In the genomic region with DNA sequence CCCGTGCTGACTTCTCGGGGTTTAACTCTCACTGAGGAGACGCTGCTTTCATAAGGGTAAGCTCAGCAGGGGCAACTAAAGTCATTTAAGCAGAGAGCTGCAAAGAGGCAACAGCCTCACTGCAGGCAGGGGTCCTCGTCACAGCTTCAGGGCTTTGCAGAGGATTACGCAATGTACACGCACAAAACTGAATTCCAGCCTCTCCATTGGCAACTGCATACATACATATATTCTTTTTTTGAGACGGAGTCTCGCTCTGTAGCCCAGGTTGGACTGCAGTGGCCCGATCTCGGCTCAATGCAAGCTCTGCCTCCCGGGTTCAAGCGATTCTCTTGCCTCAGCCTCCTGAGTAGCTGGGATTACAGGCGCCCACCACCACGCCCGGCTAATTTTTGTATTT, we compare ENCODE assay signal across 1 cellular context.
A peak's percentile ranks its signal among the peaks of the same experiment; 100 is the strongest.
TF ChIP-seq lines count a peak whose summit lies in the region.

No MANE protein-coding gene starts in this region.

TF ChIP-seq in HepG2, 621 proteins besides CTCF, POLR2A, EP300 and RAD21 (continued from another document and continues in another):
- TF ChIP-seq MAF1 (CRISPR knock-in tag; IDR thresholded peaks at IDR 0.05; ENCODE audit: borderline replicate concordance) (no peak), ERF (CRISPR knock-in tag; IDR thresholded peaks at IDR 0.05) (0 out of 2 replicates have a peak, but pooled peaks have one; percentile 20), ZNF570 (CRISPR knock-in tag; IDR thresholded peaks at IDR 0.05; ENCODE audit: borderline replicate concordance) (no peak), ZNF44 (CRISPR knock-in tag; IDR thresholded peaks at IDR 0.05) (no peak), RFXANK (CRISPR knock-in tag; IDR thresholded peaks at IDR 0.05) (no peak), ZNF337 (CRISPR knock-in tag; IDR thresholded peaks at IDR 0.05; ENCODE audit: borderline replicate concordance, low read depth) (no peak), ZFP36 (IDR thresholded peaks at IDR 0.05; ENCODE audit: borderline replicate concordance, low read depth, low read length, partially characterized antibody) (no peak), FOXK1 (CRISPR knock-in tag; IDR thresholded peaks at IDR 0.05; ENCODE audit: borderline replicate concordance, low read depth) (peak; percentile 24; the same call in 1 of the 2 replicates), ZNF207 (IDR thresholded peaks at IDR 0.05; ENCODE audit: borderline replicate concordance) (no peak), ISL2 (CRISPR knock-in tag; IDR thresholded peaks at IDR 0.05) (no peak), ZFP1 (CRISPR knock-in tag; IDR thresholded peaks at IDR 0.05) (no peak), THYN1 (CRISPR knock-in tag; IDR thresholded peaks at IDR 0.05; ENCODE audit: borderline replicate concordance, low read depth) (no peak), BORCS8-MEF2B (CRISPR knock-in tag; IDR thresholded peaks at IDR 0.05) (no peak), CEBPG (CRISPR knock-in tag; IDR thresholded peaks at IDR 0.05) (peak; percentile 99), SP1 (IDR thresholded peaks at IDR 0.05) (no peak), SP1 (CRISPR knock-in tag; IDR thresholded peaks at IDR 0.05) (no peak), ZNF749 (CRISPR knock-in tag; IDR thresholded peaks at IDR 0.05; ENCODE audit: borderline replicate concordance) (no peak), KMT2A (CRISPR knock-in tag; IDR thresholded peaks at IDR 0.05) (0 out of 2 replicates have a peak, but pooled peaks have one; percentile 53), SMC3 (IDR thresholded peaks at IDR 0.05; ENCODE audit: low read length) (peak; percentile 60), ZBTB7B (CRISPR knock-in tag; IDR thresholded peaks at IDR 0.05) (peak; percentile 83; the same call in 1 of the 2 replicates), GATA4 (IDR thresholded peaks at IDR 0.05; ENCODE audit: borderline replicate concordance, low read depth) (no peak), ZNF136 (CRISPR knock-in tag; IDR thresholded peaks at IDR 0.05; ENCODE audit: low read depth) (no peak), ZFAT (CRISPR knock-in tag; conservative IDR thresholded peaks at IDR 0.05) (no peak), FOXK2 (IDR thresholded peaks at IDR 0.05) (no peak), ZNF292 (CRISPR knock-in tag; IDR thresholded peaks at IDR 0.05; ENCODE audit: borderline replicate concordance, low read depth) (peak; percentile 81; the same call in 1 of the 2 replicates)
- TF ChIP-seq, protein P1, sequence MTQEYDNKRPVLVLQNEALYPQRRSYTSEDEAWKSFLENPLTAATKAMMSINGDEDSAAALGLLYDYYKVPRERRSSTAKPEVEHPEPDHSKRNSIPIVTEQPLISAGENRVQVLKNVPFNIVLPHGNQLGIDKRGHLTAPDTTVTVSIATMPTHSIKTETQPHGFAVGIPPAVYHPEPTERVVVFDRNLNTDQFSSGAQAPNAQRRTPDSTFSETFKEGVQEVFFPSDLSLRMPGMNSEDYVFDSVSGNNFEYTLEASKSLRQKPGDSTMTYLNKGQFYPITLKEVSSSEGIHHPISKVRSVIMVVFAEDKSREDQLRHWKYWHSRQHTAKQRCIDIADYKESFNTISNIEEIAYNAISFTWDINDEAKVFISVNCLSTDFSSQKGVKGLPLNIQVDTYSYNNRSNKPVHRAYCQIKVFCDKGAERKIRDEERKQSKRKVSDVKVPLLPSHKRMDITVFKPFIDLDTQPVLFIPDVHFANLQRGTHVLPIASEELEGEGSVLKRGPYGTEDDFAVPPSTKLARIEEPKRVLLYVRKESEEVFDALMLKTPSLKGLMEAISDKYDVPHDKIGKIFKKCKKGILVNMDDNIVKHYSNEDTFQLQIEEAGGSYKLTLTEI (CRISPR knock-in tag; conservative IDR thresholded peaks at IDR 0.05): no peak
- TF ChIP-seq, protein P2, sequence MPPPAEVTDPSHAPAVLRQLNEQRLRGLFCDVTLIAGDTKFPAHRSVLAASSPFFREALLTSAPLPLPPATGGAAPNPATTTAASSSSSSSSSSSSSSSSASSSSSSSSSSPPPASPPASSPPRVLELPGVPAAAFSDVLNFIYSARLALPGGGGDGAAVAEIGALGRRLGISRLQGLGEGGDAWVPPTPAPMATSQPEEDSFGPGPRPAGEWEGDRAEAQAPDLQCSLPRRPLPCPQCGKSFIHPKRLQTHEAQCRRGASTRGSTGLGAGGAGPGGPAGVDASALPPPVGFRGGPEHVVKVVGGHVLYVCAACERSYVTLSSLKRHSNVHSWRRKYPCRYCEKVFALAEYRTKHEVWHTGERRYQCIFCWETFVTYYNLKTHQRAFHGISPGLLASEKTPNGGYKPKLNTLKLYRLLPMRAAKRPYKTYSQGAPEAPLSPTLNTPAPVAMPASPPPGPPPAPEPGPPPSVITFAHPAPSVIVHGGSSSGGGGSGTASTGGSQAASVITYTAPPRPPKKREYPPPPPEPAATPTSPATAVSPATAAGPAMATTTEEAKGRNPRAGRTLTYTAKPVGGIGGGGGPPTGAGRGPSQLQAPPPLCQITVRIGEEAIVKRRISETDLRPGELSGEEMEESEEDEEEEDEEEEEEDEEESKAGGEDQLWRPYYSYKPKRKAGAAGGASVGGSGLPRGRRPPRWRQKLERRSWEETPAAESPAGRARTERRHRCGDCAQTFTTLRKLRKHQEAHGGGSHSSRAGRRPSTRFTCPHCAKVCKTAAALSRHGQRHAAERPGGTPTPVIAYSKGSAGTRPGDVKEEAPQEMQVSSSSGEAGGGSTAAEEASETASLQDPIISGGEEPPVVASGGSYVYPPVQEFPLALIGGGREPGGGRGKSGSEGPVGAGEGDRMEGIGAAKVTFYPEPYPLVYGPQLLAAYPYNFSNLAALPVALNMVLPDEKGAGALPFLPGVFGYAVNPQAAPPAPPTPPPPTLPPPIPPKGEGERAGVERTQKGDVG (CRISPR knock-in tag; IDR thresholded peaks at IDR 0.05; ENCODE audit: borderline replicate concordance): peak; percentile 48; the same call in 1 of the 2 replicates
- TF ChIP-seq, protein P3, sequence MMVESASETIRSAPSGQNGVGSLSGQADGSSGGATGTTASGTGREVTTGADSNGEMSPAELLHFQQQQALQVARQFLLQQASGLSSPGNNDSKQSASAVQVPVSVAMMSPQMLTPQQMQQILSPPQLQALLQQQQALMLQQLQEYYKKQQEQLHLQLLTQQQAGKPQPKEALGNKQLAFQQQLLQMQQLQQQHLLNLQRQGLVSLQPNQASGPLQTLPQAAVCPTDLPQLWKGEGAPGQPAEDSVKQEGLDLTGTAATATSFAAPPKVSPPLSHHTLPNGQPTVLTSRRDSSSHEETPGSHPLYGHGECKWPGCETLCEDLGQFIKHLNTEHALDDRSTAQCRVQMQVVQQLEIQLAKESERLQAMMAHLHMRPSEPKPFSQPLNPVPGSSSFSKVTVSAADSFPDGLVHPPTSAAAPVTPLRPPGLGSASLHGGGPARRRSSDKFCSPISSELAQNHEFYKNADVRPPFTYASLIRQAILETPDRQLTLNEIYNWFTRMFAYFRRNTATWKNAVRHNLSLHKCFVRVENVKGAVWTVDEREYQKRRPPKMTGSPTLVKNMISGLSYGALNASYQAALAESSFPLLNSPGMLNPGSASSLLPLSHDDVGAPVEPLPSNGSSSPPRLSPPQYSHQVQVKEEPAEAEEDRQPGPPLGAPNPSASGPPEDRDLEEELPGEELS (CRISPR knock-in tag; IDR thresholded peaks at IDR 0.05): no peak
- TF ChIP-seq, protein P4, sequence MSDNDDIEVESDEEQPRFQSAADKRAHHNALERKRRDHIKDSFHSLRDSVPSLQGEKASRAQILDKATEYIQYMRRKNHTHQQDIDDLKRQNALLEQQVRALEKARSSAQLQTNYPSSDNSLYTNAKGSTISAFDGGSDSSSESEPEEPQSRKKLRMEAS (IDR thresholded peaks at IDR 0.05): 0 out of 2 replicates have a peak, but pooled peaks have one; percentile 22
- TF ChIP-seq, protein P5, sequence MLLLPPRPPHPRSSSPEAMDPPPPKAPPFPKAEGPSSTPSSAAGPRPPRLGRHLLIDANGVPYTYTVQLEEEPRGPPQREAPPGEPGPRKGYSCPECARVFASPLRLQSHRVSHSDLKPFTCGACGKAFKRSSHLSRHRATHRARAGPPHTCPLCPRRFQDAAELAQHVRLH (CRISPR knock-in tag; IDR thresholded peaks at IDR 0.05; ENCODE audit: borderline replicate concordance, low read depth): no peak
- TF ChIP-seq, protein P6, sequence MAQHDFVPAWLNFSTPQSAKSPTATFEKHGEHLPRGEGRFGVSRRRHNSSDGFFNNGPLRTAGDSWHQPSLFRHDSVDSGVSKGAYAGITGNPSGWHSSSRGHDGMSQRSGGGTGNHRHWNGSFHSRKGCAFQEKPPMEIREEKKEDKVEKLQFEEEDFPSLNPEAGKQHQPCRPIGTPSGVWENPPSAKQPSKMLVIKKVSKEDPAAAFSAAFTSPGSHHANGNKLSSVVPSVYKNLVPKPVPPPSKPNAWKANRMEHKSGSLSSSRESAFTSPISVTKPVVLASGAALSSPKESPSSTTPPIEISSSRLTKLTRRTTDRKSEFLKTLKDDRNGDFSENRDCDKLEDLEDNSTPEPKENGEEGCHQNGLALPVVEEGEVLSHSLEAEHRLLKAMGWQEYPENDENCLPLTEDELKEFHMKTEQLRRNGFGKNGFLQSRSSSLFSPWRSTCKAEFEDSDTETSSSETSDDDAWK (CRISPR knock-in tag; IDR thresholded peaks at IDR 0.05): no peak
- TF ChIP-seq, protein P7, sequence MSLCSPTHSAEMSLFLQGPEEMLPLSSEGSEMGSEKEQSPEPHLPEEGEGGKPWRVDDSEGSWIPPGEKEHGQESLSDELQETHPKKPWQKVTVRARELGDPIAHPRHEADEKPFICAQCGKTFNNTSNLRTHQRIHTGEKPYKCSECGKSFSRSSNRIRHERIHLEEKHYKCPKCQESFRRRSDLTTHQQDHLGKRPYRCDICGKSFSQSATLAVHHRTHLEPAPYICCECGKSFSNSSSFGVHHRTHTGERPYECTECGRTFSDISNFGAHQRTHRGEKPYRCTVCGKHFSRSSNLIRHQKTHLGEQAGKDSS (CRISPR knock-in tag; IDR thresholded peaks at IDR 0.05; ENCODE audit: borderline replicate concordance, low read depth): 0 out of 2 replicates have a peak, but pooled peaks have one; percentile 44
- TF ChIP-seq, protein P8, sequence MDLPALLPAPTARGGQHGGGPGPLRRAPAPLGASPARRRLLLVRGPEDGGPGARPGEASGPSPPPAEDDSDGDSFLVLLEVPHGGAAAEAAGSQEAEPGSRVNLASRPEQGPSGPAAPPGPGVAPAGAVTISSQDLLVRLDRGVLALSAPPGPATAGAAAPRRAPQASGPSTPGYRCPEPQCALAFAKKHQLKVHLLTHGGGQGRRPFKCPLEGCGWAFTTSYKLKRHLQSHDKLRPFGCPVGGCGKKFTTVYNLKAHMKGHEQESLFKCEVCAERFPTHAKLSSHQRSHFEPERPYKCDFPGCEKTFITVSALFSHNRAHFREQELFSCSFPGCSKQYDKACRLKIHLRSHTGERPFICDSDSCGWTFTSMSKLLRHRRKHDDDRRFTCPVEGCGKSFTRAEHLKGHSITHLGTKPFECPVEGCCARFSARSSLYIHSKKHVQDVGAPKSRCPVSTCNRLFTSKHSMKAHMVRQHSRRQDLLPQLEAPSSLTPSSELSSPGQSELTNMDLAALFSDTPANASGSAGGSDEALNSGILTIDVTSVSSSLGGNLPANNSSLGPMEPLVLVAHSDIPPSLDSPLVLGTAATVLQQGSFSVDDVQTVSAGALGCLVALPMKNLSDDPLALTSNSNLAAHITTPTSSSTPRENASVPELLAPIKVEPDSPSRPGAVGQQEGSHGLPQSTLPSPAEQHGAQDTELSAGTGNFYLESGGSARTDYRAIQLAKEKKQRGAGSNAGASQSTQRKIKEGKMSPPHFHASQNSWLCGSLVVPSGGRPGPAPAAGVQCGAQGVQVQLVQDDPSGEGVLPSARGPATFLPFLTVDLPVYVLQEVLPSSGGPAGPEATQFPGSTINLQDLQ (CRISPR knock-in tag; IDR thresholded peaks at IDR 0.05): no peak
- TF ChIP-seq, protein P9, sequence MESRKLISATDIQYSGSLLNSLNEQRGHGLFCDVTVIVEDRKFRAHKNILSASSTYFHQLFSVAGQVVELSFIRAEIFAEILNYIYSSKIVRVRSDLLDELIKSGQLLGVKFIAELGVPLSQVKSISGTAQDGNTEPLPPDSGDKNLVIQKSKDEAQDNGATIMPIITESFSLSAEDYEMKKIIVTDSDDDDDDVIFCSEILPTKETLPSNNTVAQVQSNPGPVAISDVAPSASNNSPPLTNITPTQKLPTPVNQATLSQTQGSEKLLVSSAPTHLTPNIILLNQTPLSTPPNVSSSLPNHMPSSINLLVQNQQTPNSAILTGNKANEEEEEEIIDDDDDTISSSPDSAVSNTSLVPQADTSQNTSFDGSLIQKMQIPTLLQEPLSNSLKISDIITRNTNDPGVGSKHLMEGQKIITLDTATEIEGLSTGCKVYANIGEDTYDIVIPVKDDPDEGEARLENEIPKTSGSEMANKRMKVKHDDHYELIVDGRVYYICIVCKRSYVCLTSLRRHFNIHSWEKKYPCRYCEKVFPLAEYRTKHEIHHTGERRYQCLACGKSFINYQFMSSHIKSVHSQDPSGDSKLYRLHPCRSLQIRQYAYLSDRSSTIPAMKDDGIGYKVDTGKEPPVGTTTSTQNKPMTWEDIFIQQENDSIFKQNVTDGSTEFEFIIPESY (CRISPR knock-in tag; IDR thresholded peaks at IDR 0.05): peak; percentile 33; the same call in 1 of the 2 replicates
- TF ChIP-seq, protein P10, sequence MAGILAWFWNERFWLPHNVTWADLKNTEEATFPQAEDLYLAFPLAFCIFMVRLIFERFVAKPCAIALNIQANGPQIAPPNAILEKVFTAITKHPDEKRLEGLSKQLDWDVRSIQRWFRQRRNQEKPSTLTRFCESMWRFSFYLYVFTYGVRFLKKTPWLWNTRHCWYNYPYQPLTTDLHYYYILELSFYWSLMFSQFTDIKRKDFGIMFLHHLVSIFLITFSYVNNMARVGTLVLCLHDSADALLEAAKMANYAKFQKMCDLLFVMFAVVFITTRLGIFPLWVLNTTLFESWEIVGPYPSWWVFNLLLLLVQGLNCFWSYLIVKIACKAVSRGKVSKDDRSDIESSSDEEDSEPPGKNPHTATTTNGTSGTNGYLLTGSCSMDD (CRISPR knock-in tag; IDR thresholded peaks at IDR 0.05): no peak
- TF ChIP-seq, protein P11, sequence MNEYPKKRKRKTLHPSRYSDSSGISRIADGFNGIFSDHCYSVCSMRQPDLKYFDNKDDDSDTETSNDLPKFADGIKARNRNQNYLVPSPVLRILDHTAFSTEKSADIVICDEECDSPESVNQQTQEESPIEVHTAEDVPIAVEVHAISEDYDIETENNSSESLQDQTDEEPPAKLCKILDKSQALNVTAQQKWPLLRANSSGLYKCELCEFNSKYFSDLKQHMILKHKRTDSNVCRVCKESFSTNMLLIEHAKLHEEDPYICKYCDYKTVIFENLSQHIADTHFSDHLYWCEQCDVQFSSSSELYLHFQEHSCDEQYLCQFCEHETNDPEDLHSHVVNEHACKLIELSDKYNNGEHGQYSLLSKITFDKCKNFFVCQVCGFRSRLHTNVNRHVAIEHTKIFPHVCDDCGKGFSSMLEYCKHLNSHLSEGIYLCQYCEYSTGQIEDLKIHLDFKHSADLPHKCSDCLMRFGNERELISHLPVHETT (CRISPR knock-in tag; conservative IDR thresholded peaks at IDR 0.05): no peak
- TF ChIP-seq, protein P12, sequence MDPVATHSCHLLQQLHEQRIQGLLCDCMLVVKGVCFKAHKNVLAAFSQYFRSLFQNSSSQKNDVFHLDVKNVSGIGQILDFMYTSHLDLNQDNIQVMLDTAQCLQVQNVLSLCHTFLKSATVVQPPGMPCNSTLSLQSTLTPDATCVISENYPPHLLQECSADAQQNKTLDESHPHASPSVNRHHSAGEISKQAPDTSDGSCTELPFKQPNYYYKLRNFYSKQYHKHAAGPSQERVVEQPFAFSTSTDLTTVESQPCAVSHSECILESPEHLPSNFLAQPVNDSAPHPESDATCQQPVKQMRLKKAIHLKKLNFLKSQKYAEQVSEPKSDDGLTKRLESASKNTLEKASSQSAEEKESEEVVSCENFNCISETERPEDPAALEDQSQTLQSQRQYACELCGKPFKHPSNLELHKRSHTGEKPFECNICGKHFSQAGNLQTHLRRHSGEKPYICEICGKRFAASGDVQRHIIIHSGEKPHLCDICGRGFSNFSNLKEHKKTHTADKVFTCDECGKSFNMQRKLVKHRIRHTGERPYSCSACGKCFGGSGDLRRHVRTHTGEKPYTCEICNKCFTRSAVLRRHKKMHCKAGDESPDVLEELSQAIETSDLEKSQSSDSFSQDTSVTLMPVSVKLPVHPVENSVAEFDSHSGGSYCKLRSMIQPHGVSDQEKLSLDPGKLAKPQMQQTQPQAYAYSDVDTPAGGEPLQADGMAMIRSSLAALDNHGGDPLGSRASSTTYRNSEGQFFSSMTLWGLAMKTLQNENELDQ (CRISPR knock-in tag; IDR thresholded peaks at IDR 0.05; ENCODE audit: borderline replicate concordance): no peak
